Comparison of ENCODE assay signal across 8 cellular contexts in the genomic region with DNA sequence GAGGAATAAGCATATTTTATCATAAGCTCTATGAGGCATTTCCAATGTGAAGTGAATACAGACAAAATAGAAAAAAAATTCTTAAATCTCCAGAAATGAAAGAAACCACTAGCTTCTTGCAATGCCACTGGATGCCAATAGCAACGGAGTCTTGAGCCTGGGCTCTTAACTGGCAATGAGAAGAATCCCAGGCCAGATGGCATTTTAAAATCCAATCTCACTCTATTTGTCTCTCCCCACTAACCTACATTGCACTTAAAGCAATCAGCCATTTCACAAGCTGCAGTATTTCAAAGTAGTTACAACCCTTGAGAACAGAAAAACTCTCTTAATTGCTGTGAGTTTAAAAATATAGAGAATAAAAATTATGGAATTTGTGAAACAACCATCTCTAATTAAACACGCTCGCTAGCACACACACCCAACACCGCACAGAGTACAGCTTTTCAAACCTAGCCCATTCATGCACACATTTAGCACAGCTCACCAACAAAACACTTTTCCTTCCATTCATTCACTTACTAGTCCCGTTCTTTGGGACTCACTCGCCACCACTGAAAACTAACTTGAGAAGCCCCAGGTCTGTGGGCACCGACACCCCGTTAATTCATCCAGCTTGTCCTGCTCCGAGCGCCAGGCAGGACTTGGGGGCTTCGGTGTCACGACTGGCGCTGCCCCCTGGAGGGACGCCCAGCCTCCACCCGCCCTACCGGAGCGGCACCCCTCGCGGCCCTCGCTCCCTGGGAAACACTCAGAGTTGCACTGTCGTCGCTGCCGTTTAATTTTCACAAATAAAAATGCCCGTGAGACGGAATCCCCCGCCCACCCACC. TPM values are rescaled to one million over a fixed set of nuclear protein-coding genes. Genes with fewer than 3 reads are reported as not detected.
DNase-seq lines count a peak whose midpoint lies in the region; ATAC-seq and TF ChIP-seq lines count a peak whose summit lies in the region.

No MANE protein-coding gene starts in this region.

- no peak for DNase-seq in RWPE2 (ENCODE audit: low spot score)
- no peak for DNase-seq in esophagus muscularis mucosa (ENCODE audit: extremely low spot score)
- no peak for DNase-seq in naive thymus-derived CD8-positive, alpha-beta T cell
- DNase-seq in GM19238 (ENCODE audit: insufficient read length, low spot score) = no peak

- no peaks in the 10 kb centered on the region for H3K36me3 ChIP-seq in ACC112 (ENCODE audit: insufficient read depth, low read length)
- no peaks in the 10 kb centered on the region for H3K36me3 ChIP-seq in RWPE2 (ENCODE audit: low read depth)
- no peaks in the 10 kb centered on the region for H3K36me3 ChIP-seq in esophagus muscularis mucosa

- H3K27ac ChIP-seq in ACC112 (ENCODE audit: low read depth, low read length) = peak overlapping the region; percentile 62
- H3K27ac ChIP-seq in RWPE2 (ENCODE audit: poor library complexity, severe bottlenecking) = peak overlapping the region; percentile 50
- H3K27ac ChIP-seq in esophagus muscularis mucosa (replicated peaks in 1 of 4) = peak overlapping the region; percentile 65 to 73 (median 72)

- peaks cover 36% of the 10 kb centered on the region for H3K4me1 ChIP-seq in ACC112 (ENCODE audit: control insufficient read depth, insufficient read depth, low read length, unreplicated experiment)
- peaks cover 8% of the 10 kb centered on the region for H3K4me1 ChIP-seq in RWPE2 (ENCODE audit: insufficient read depth, poor library complexity, severe bottlenecking)
- peaks cover 4 to 35% (median 27%) of the 10 kb centered on the region in 4 donors for H3K4me1 ChIP-seq in esophagus muscularis mucosa

- H3K4me3 ChIP-seq in ACC112 (ENCODE audit: low read depth, low read length) (peak overlapping the region; percentile 86), RWPE2 (ENCODE audit: severe bottlenecking) (peak overlapping the region; percentile 69), esophagus muscularis mucosa (peak overlapping the region; percentile 60 to 76 (median 74))

- POLR2A ChIA-PET in naive thymus-derived CD8-positive, alpha-beta T cell (lab: Charles Lee) = no interaction called here

- TF ChIP-seq CTCF in RWPE2 (IDR thresholded peaks at IDR 0.05; ENCODE audit: poor library complexity, severe bottlenecking) (no peak), esophagus muscularis mucosa (IDR thresholded peaks at IDR 0.05) (no peak)

- peak overlapping the region; percentile 78 for H2AFZ ChIP-seq in ACC112 (ENCODE audit: low read length, unreplicated experiment)

- H3K27me3 Mint-ChIP-seq in naive thymus-derived CD8-positive, alpha-beta T cell = peaks cover 33 to 59% (median 56%) of the 10 kb centered on the region in 5 donors

- H3K9me3 ChIP-seq in RWPE2 (ENCODE audit: severe bottlenecking) (no peaks in the 10 kb centered on the region), esophagus muscularis mucosa (no peaks in the 10 kb centered on the region)

- no peak overlapping the region for H3K27ac Mint-ChIP-seq in naive thymus-derived CD8-positive, alpha-beta T cell

- no peak for TF ChIP-seq EP300 in esophagus muscularis mucosa (IDR thresholded peaks at IDR 0.05)

- H3K27me3 ChIP-seq in ACC112 (ENCODE audit: insufficient read depth, low read length) = no peaks in the 10 kb centered on the region
- H3K27me3 ChIP-seq in RWPE2 (ENCODE audit: insufficient read depth, poor library complexity, severe bottlenecking) = no peaks in the 10 kb centered on the region
- no peaks in the 10 kb centered on the region for H3K27me3 ChIP-seq in esophagus muscularis mucosa

- intact Hi-C loops in esophagus muscularis mucosa (cut with DNase I) = no loop called here

- H3K9me3 Mint-ChIP-seq in naive thymus-derived CD8-positive, alpha-beta T cell = peaks cover 0 to 5% (median 0%) of the 10 kb centered on the region in 9 donors

- no peak for TF ChIP-seq POLR2A in esophagus muscularis mucosa (IDR thresholded peaks at IDR 0.05; ENCODE audit: low read depth)

- peak overlapping the region; percentile 20 to 74 (median 52) for H3K4me3 Mint-ChIP-seq in naive thymus-derived CD8-positive, alpha-beta T cell

- WGBS in esophagus muscularis mucosa = 10% methylated on average over 13 of the region's 26 CpGs

- H3K36me3 Mint-ChIP-seq in naive thymus-derived CD8-positive, alpha-beta T cell = peaks cover 0 to 11% (median 0%) of the 10 kb centered on the region in 3 donors

- peaks cover 66% of the 10 kb centered on the region for H3K79me2 ChIP-seq in ACC112 (ENCODE audit: control insufficient read depth, insufficient read depth, low read length, unreplicated experiment)

- peaks cover 3 to 10% (median 8%) of the 10 kb centered on the region in 4 donors for H3K4me1 Mint-ChIP-seq in naive thymus-derived CD8-positive, alpha-beta T cell

- ATAC-seq in GM19324 (IDR thresholded peaks at IDR 0.05; ENCODE audit: low FRiP score, unreplicated experiment) (peak; percentile 14), RWPE2 (ENCODE audit: low read depth) (peak; percentile 22), GM18870 (IDR thresholded peaks at IDR 0.05; ENCODE audit: unreplicated experiment) (no peak), HG03108 (IDR thresholded peaks at IDR 0.05; ENCODE audit: unreplicated experiment) (no peak)
- no peak for ATAC-seq in naive thymus-derived CD8-positive, alpha-beta T cell

RNA-seq across cellular contexts. Expression of a gene that starts 1.1 kb away (rescaled TPM):
- total RNA-seq in esophagus muscularis mucosa = 10 to 100 TPM; 27.0 to 75.3 (median 38.0) TPM
- not detected for total RNA-seq in naive thymus-derived CD8-positive, alpha-beta T cell
- not detected for polyA plus RNA-seq in naive thymus-derived CD8-positive, alpha-beta T cell

Comparison
In these comparisons a context has a peak if more than half of its experiments do, and no peak if none do; other contexts are left out.
1. ATAC-seq: peak in GM19324 (single experiment) and RWPE2 (single experiment); none in naive thymus-derived CD8-positive, alpha-beta T cell (0 of 2), GM18870 (single experiment) and HG03108 (single experiment).
2. RNA of a gene that starts 1.1 kb away (total RNA-seq): 27.0 to 75.3 TPM in esophagus muscularis mucosa; not detected in naive thymus-derived CD8-positive, alpha-beta T cell; every median in the first group is over 10 times any median in the second.
3. Peak in every context shown above with its lines, with median percentiles within 50 percentile points of each other: H3K27ac ChIP-seq and H3K4me3 ChIP-seq.